2 cellular contexts compared by ENCODE assay signal in genomic region chr5:150298701-150299451, GRCh38.
A peak's percentile ranks its signal among the peaks of the same experiment; 100 is the strongest.
TF ChIP-seq lines count a peak whose summit lies in the region.

No MANE protein-coding gene starts in this region.

TF ChIP-seq in SK-N-SH, 30 proteins besides CTCF, POLR2A, EP300 and RAD21:
- TF ChIP-seq NFIC (IDR thresholded peaks at IDR 0.05; ENCODE audit: borderline replicate concordance), result no peak; the same call in 1 of the 2 replicates
- TF ChIP-seq REST (IDR thresholded peaks at IDR 0.05; ENCODE audit: low read depth, low read length), result 0 out of 2 replicates have a peak, but pooled peaks have one; percentile 5
- TF ChIP-seq GABPA (IDR thresholded peaks at IDR 0.05; ENCODE audit: low read depth), result no peak
- no peak for TF ChIP-seq TEAD4 (IDR thresholded peaks at IDR 0.05; ENCODE audit: borderline replicate concordance, insufficient read depth)
- TF ChIP-seq ZBTB33 (IDR thresholded peaks at IDR 0.05; ENCODE audit: borderline replicate concordance, low read depth), result no peak
- peak; percentile 51; the same call in 1 of the 2 replicates for TF ChIP-seq FOSL2 (IDR thresholded peaks at IDR 0.05; ENCODE audit: borderline replicate concordance, low read depth)
- TF ChIP-seq PBX3 (IDR thresholded peaks at IDR 0.05), result peak; percentile 39; the same call in 1 of the 2 replicates
- TF ChIP-seq MAX (IDR thresholded peaks at IDR 0.05; ENCODE audit: low read depth), result no peak
TF ChIP-seq in SK-N-SH: peak in this region for 3.

TF ChIP-seq in HepG2, 621 proteins besides CTCF, POLR2A, EP300 and RAD21:
- TF ChIP-seq CC2D1A (CRISPR knock-in tag; IDR thresholded peaks at IDR 0.05) (no peak), CREM (IDR thresholded peaks at IDR 0.05) (no peak), CREM (CRISPR knock-in tag; IDR thresholded peaks at IDR 0.05) (no peak), PRPF4 (IDR thresholded peaks at IDR 0.05; ENCODE audit: low read depth, low read length, poor library complexity, severe bottlenecking) (no peak)
